29 cellular contexts compared by ENCODE assay signal in the genomic region with DNA sequence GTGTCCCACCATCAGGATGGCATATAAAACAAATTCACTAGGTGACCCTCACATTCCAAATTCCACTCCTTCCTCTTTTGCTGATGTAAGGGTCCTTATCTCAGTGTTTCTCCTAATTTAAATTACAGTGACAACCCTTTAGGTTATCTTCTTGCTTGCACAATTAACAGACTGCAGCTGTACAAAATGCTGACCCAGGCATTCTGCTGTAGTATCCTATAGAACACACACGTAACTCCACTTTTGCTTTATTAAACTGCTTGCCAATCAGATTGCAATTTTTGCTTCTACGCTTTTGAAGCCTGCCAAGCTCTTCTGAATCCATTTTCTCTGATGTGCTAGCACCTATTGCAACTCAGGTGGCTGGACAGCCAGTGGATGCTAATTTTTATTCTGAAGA.
"Had no signal": no experiment of that assay in that cellular context is flagged by ENCODE, and none has a peak within 500 bp of the region (broad histone marks: within the 10 kb centered on the region; RNA-seq: fewer than 3 reads in every experiment).

No MANE protein-coding gene starts in this region.

- H3K27me3 ChIP-seq: adrenal gland, body of pancreas, esophagus squamous epithelium, gastroesophageal sphincter, heart right ventricle had no signal

- H3K4me1 ChIP-seq: adrenal gland, body of pancreas, esophagus squamous epithelium, gastroesophageal sphincter, heart right ventricle had no signal

- H3K4me3 ChIP-seq: adrenal gland, body of pancreas, esophagus squamous epithelium, gastroesophageal sphincter, heart right ventricle had no signal

- ATAC-seq: activated CD4-positive, alpha-beta T cell treated with anti-CD3 and anti-CD28 coated beads for 36 hours; activated CD8-positive, alpha-beta memory T cell treated with anti-CD3 and anti-CD28 coated beads, Interleukin-2, amount 10 ng/mL, durations not matched to agents 7 days and 5 days; activated CD8-positive, alpha-beta T cell treated with anti-CD3 and anti-CD28 coated beads, Interleukin-2, amount 10 ng/mL, durations not matched to agents 7 days and 5 days; activated naive CD8-positive, alpha-beta T cell treated with anti-CD3 and anti-CD28 coated beads, Interleukin-2, amount 50 U/mL, for 24 hours; body of pancreas; gastroesophageal sphincter; heart right ventricle had no signal

- H3K27ac ChIP-seq: adrenal gland, body of pancreas, epithelial cell of prostate, esophagus squamous epithelium, gastroesophageal sphincter, heart right ventricle had no signal

- H3K9me3 ChIP-seq: adrenal gland, body of pancreas, esophagus squamous epithelium, gastroesophageal sphincter, heart right ventricle had no signal

- H3K36me3 ChIP-seq: adrenal gland, esophagus squamous epithelium, gastroesophageal sphincter, heart right ventricle had no signal

- DNase-seq: activated CD4-positive, alpha-beta memory T cell treated with anti-CD3 and anti-CD28 coated beads for 36 hours; activated CD4-positive, alpha-beta T cell treated with anti-CD3 and anti-CD28 coated beads for 36 hours; activated CD4-positive, alpha-beta T cell treated with anti-CD3 and anti-CD28 coated beads, Interleukin-2, amount 10 ng/mL, durations not matched to agents 24 days and 14 days; activated CD4-positive, CD25-positive, alpha-beta regulatory T cell; activated CD4-positive, CD25-positive, alpha-beta regulatory T cell treated with anti-CD3 and anti-CD28 coated beads, Interleukin-2, amount 50 U/mL, for 72 hours; activated CD8-positive, alpha-beta memory T cell treated with anti-CD3 and anti-CD28 coated beads, Interleukin-2, amount 10 ng/mL, durations not matched to agents 7 days and 5 days; activated CD8-positive, alpha-beta memory T cell treated with anti-CD3 and anti-CD28 coated beads, Interleukin-2, amount 50 U/mL, for 4 hours; activated CD8-positive, alpha-beta T cell treated with anti-CD3 and anti-CD28 coated beads, Interleukin-2, amount 10 ng/mL, durations not matched to agents 7 days and 5 days; activated effector memory CD4-positive, alpha-beta T cell treated with anti-CD3 and anti-CD28 coated beads, Interleukin-2, amount 50 U/mL, for 16 hours; activated naive CD4-positive, alpha-beta T cell treated with anti-CD3 and anti-CD28 coated beads for 36 hours; activated naive CD8-positive, alpha-beta T cell treated with anti-CD3 and anti-CD28 coated beads for 36 hours; activated naive CD8-positive, alpha-beta T cell treated with anti-CD3 and anti-CD28 coated beads, Interleukin-2, amount 50 U/mL, for 24 hours; activated T-cell treated with anti-CD3 and anti-CD28 coated beads, Interleukin-2, amount 50 U/mL, for 1 hour; activated T-cell treated with anti-CD3 and anti-CD28 coated beads, Interleukin-2, amount 50 U/mL, for 48 hours; adrenal gland; amygdala; aorta; body of pancreas; caudate nucleus; effector CD8-positive, alpha-beta T cell; esophagus squamous epithelium; foreskin melanocyte; heart right ventricle; T-helper 2 cell had no signal

- FAIRE-seq: colon, endometrium, endothelial cell of umbilical vein had no signal
